8 cellular contexts compared by ENCODE assay signal in genomic region chr9:77176686-77177142, GRCh38. TPM values are rescaled to one million over a fixed set of nuclear protein-coding genes. Genes with fewer than 3 reads are reported as not detected.
A peak's percentile ranks its signal among the peaks of the same experiment; 100 is the strongest.
DNase-seq lines count a peak whose midpoint lies in the region; ATAC-seq and TF ChIP-seq lines count a peak whose summit lies in the region.

No MANE protein-coding gene starts in this region.

- peak overlapping the region; percentile 47 for H3K4me2 ChIP-seq in GM23248 (ENCODE audit: unreplicated experiment)

- H4K20me1 ChIP-seq in GM23248 (ENCODE audit: insufficient read depth): no peaks in the 10 kb centered on the region

- no peak for DNase-seq in GM23248
- no peak for DNase-seq in RWPE2 (ENCODE audit: low spot score)
- no peak for DNase-seq in fibroblast of pulmonary artery (ENCODE audit: low read depth)
- no peak for DNase-seq in gastrocnemius medialis
- no peak for DNase-seq in NAMALWA (ENCODE audit: low spot score)
- DNase-seq in GM13977 (ENCODE audit: low spot score): no peak

- H3K9ac ChIP-seq in GM23248: peak overlapping the region; percentile 80

- H3K27me3 ChIP-seq in GM23248 (replicated peaks; ENCODE audit: insufficient read depth) (no peaks in the 10 kb centered on the region), RWPE2 (ENCODE audit: insufficient read depth, poor library complexity, severe bottlenecking) (no peaks in the 10 kb centered on the region), gastrocnemius medialis (no peaks in the 10 kb centered on the region)

- peak overlapping the region; percentile 86 for H3K4me3 ChIP-seq in GM23248
- H3K4me3 ChIP-seq in RWPE2 (ENCODE audit: severe bottlenecking): peak overlapping the region; percentile 64
- peak overlapping the region; percentile 72 for H3K4me3 ChIP-seq in fibroblast of pulmonary artery (replicated peaks; ENCODE audit: low read depth, low read length)
- H3K4me3 ChIP-seq in gastrocnemius medialis: peak overlapping the region; percentile 86 to 93 (median 90)

- H3K9me2 ChIP-seq in GM23248 (ENCODE audit: insufficient read depth): no peaks in the 10 kb centered on the region

- no peak for TF ChIP-seq CTCF in RWPE2 (IDR thresholded peaks at IDR 0.05; ENCODE audit: poor library complexity, severe bottlenecking)
- TF ChIP-seq CTCF in fibroblast of pulmonary artery (IDR thresholded peaks at IDR 0.05; ENCODE audit: low read length, missing control alignments): no peak
- TF ChIP-seq CTCF in gastrocnemius medialis (IDR thresholded peaks at IDR 0.05 in 4 of 5, conservative IDR thresholded peaks at IDR 0.05 in 1 of 5): no peak
- TF ChIP-seq CTCF in GM13977 (IDR thresholded peaks at IDR 0.05; ENCODE audit: extremely low read depth, insufficient read depth, missing control alignments): no peak

- TF ChIP-seq POLR2A in gastrocnemius medialis (IDR thresholded peaks at IDR 0.05): no peak

- H3K36me3 ChIP-seq in GM23248 (ENCODE audit: low read depth) (no peaks in the 10 kb centered on the region), RWPE2 (ENCODE audit: low read depth) (no peaks in the 10 kb centered on the region), gastrocnemius medialis (no peaks in the 10 kb centered on the region)

- no peaks in the 10 kb centered on the region for H3K9me3 ChIP-seq in GM23248 (ENCODE audit: low read depth)
- no peaks in the 10 kb centered on the region for H3K9me3 ChIP-seq in RWPE2 (ENCODE audit: severe bottlenecking)
- H3K9me3 ChIP-seq in gastrocnemius medialis: no peaks in the 10 kb centered on the region

- H3K79me2 ChIP-seq in GM23248 (ENCODE audit: insufficient read depth): peaks cover 36% of the 10 kb centered on the region

- H3F3A ChIP-seq in GM23248 (ENCODE audit: insufficient read depth): peaks cover 17% of the 10 kb centered on the region

- WGBS in GM23248 (ENCODE audit: low coverage in 1 of 2, low lambda C conversion rate in 2 of 2, missing lambda C conversion rate in 2 of 2), 2 experiments: 1 to 2% methylated on average over 10 of the region's 10 CpGs

- ATAC-seq in RWPE2 (ENCODE audit: low read depth) (no peak), gastrocnemius medialis (peak; percentile 34 to 44), GM19324 (IDR thresholded peaks at IDR 0.05; ENCODE audit: low FRiP score, unreplicated experiment) (no peak), GM18907 (IDR thresholded peaks at IDR 0.05; ENCODE audit: unreplicated experiment) (no peak)

- peak overlapping the region; percentile 95 for H2AFZ ChIP-seq in GM23248

- H3K27ac ChIP-seq in GM23248 (no peak overlapping the region), RWPE2 (ENCODE audit: poor library complexity, severe bottlenecking) (peak overlapping the region; percentile 50), gastrocnemius medialis (peak overlapping the region; percentile 96 to 99 (median 98))

- in situ Hi-C loops in GM23248 (cut with MboI) (no loop called here), gastrocnemius medialis (cut with MboI; ENCODE audit: low sequenced_read_pairs in 4 of 4) (no loop called here), GM13977 (cut with MboI; ENCODE audit: low pct_unique_long_range_greater_than_20kb, low sequenced_read_pairs, unreplicated experiment) (no loop called here)

- H3K4me1 ChIP-seq in GM23248 (ENCODE audit: insufficient read depth) (peaks cover 20% of the 10 kb centered on the region), RWPE2 (ENCODE audit: insufficient read depth, poor library complexity, severe bottlenecking) (peaks cover 11% of the 10 kb centered on the region), gastrocnemius medialis (peaks cover 48 to 53% of the 10 kb centered on the region in 2 donors)

- intact Hi-C loops in gastrocnemius medialis (cut with DNase I; ENCODE audit: low total_unique reads): loop anchor here (5.0 kb wide), 1 partner anchor 856 kb away; the partner anchor contains the start of gene GNAQ

RNA-seq across cellular contexts. Expression of gene VPS13A, which starts 0.6 kb away (rescaled TPM):
- total RNA-seq in GM23248 (2014; rRNA removed; shearing (Covaris generic)): 15.8 and 19.9 TPM in 2 replicates
- polyA plus RNA-seq in GM23248 (2016; fragmentation: Nextera tagmentation; extraction: Ambion mirVana): 4.2 and 8.9 TPM in 2 replicates
- 10 to 100 TPM; 16.4 to 51.0 (median 29.4) TPM for total RNA-seq in gastrocnemius medialis

Comparison
In these comparisons a context has a peak if more than half of its experiments do, and no peak if none do; other contexts are left out.
1. ATAC-seq: peak in gastrocnemius medialis (2 of 2); none in RWPE2 (single experiment), GM19324 (single experiment) and GM18907 (single experiment).
2. Peak in every context shown above with its lines, with median percentiles within 50 percentile points of each other: H3K4me3 ChIP-seq.